Comparison of ENCODE assay signal across 18 cellular contexts in genomic region chr22:42401562-42402334, GRCh38. TPM values are rescaled to one million over a fixed set of nuclear protein-coding genes. Genes with fewer than 3 reads are reported as not detected.
"Had no signal": no experiment of that assay in that cellular context is flagged by ENCODE, and none has a peak within 500 bp of the region (broad histone marks: within the 10 kb centered on the region; RNA-seq: fewer than 3 reads in every experiment).

No MANE protein-coding gene starts in this region.

- H3K9me3 Mint-ChIP-seq: nephron, T-cell had no signal

- FAIRE-seq: kidney had no signal

- ATAC-seq: T-cell, upper lobe of right lung had no signal

- H3K9me3 ChIP-seq: left ventricle myocardium inferior, ovary, sigmoid colon, spleen, thoracic aorta, upper lobe of right lung had no signal

- DNase-seq: activated CD4-positive, alpha-beta T cell treated with anti-CD3 and anti-CD28 coated beads for 1 hour; activated CD4-positive, alpha-beta T cell treated with anti-CD3 and anti-CD28 coated beads, Interleukin-2, amount 50 U/mL, for 4 hours; activated naive CD4-positive, alpha-beta T cell; activated T-cell treated with anti-CD3 and anti-CD28 coated beads for 4 hours; aorta; hippocampal formation; kidney; left ventricle myocardium inferior; mesendoderm; ovary; sigmoid colon; spleen; T-cell; T1000; upper lobe of right lung had no signal

- H3K27me3 ChIP-seq: ovary, sigmoid colon, spleen, upper lobe of right lung had no signal

- H3K36me3 ChIP-seq: left ventricle myocardium inferior, ovary, sigmoid colon, thoracic aorta, upper lobe of right lung had no signal

- H3K27me3 Mint-ChIP-seq: T-cell had no signal

- H3K27ac Mint-ChIP-seq: nephron, T-cell had no signal

- H3K4me3 ChIP-seq: left ventricle myocardium inferior, ovary, sigmoid colon, spleen, thoracic aorta, upper lobe of right lung had no signal

- H3K4me3 Mint-ChIP-seq: nephron, T-cell had no signal

- H3K4me1 ChIP-seq: left ventricle myocardium inferior, sigmoid colon had no signal

- H3K27ac ChIP-seq: left ventricle myocardium inferior, ovary, sigmoid colon, thoracic aorta, upper lobe of right lung had no signal

- H3K36me3 Mint-ChIP-seq: T-cell had no signal

RNA-seq across cellular contexts. Expression of gene NFAM1, which starts 30.5 kb away (rescaled TPM):
- total RNA-seq: pulmonary artery endothelial cell had no signal
